3 cellular contexts compared by ENCODE assay signal in genomic region chr15:71733122-71733521, GRCh38.
TF ChIP-seq lines count a peak whose summit lies in the region.

No MANE protein-coding gene starts in this region.

TF ChIP-seq in A549, 52 proteins besides CTCF, POLR2A, EP300 and RAD21 (continued from another document):
- TF ChIP-seq KDM1A (IDR thresholded peaks at IDR 0.05; ENCODE audit: low read depth): 0 out of 2 replicates have a peak, but pooled peaks have one; percentile 26
- TF ChIP-seq JUN (IDR thresholded peaks at IDR 0.05): 0 out of 5 replicates have a peak, but pooled peaks of 1 of the 2 experiments have one; percentile 8
- TF ChIP-seq MAX (IDR thresholded peaks at IDR 0.05): no peak
- peak; percentile 43 for TF ChIP-seq ZFP36 (IDR thresholded peaks at IDR 0.05; ENCODE audit: borderline replicate concordance, partially characterized antibody)

TF ChIP-seq in K562, 482 proteins besides CTCF, POLR2A, EP300 and RAD21 (continued from another document):
- TF ChIP-seq ZFP36 (IDR thresholded peaks at IDR 0.05; ENCODE audit: low read depth, low read length, partially characterized antibody): peak; percentile 32
TF ChIP-seq in K562: peak in this region for 1.

TF ChIP-seq in HepG2, 621 proteins besides CTCF, POLR2A, EP300 and RAD21:
- TF ChIP-seq, protein P1, sequence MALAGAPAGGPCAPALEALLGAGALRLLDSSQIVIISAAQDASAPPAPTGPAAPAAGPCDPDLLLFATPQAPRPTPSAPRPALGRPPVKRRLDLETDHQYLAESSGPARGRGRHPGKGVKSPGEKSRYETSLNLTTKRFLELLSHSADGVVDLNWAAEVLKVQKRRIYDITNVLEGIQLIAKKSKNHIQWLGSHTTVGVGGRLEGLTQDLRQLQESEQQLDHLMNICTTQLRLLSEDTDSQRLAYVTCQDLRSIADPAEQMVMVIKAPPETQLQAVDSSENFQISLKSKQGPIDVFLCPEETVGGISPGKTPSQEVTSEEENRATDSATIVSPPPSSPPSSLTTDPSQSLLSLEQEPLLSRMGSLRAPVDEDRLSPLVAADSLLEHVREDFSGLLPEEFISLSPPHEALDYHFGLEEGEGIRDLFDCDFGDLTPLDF (CRISPR knock-in tag; IDR thresholded peaks at IDR 0.05): no peak
- TF ChIP-seq LBX2 (CRISPR knock-in tag; IDR thresholded peaks at IDR 0.05; ENCODE audit: borderline replicate concordance) (no peak), ZNF768 (CRISPR knock-in tag; IDR thresholded peaks at IDR 0.05) (peak; percentile 90), HINFP (CRISPR knock-in tag; IDR thresholded peaks at IDR 0.05; ENCODE audit: low read depth) (no peak), PHF21A (CRISPR knock-in tag; IDR thresholded peaks at IDR 0.05) (no peak), TIGD3 (CRISPR knock-in tag; IDR thresholded peaks at IDR 0.05; ENCODE audit: borderline replicate concordance) (no peak), MTF2 (CRISPR knock-in tag; IDR thresholded peaks at IDR 0.05; ENCODE audit: borderline replicate concordance) (no peak), ZMYM3 (CRISPR knock-in tag; IDR thresholded peaks at IDR 0.05) (peak; percentile 39; the same call in 1 of the 2 replicates), SMYD3 (CRISPR knock-in tag; IDR thresholded peaks at IDR 0.05) (no peak), HDAC1 (CRISPR knock-in tag; IDR thresholded peaks at IDR 0.05) (no peak)
